8 cellular contexts compared by ENCODE assay signal in the genomic region with DNA sequence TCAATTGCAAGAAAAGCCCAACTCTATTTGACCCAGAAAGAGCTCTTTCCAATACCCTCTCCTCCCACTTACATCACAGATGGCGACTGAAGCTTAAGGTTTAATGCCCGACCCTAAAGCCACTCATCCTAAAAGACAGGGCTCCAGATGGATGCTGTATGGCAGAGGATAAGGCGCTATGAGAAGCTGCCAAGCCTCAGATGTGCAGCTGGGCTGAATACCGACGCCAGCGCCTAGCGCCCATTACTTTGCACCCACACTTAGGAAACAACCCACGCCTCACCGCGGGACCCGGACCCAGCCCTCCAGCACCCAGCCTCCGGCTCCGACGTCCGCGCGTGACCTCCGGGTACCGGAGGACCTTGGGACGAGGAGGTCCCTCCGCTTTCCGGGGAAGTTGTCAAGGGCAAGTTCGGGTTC. TPM values are rescaled to one million over a fixed set of nuclear protein-coding genes. Genes with fewer than 3 reads are reported as not detected.
A peak's percentile ranks its signal among the peaks of the same experiment; 100 is the strongest.
DNase-seq lines count a peak whose midpoint lies in the region; ATAC-seq and TF ChIP-seq lines count a peak whose summit lies in the region.

No MANE protein-coding gene starts in this region.

- no peak for TF ChIP-seq RAD21 in SK-N-SH (IDR thresholded peaks at IDR 0.05; ENCODE audit: low read length)

- peak overlapping the region; percentile 95 to 98 for H3K4me3 ChIP-seq in SK-N-SH (ENCODE audit: low read depth in 2 of 2, low read length in 1 of 2)
- peak overlapping the region; percentile 77 for H3K4me3 ChIP-seq in ovary

- peaks cover 49% of the 10 kb centered on the region for H3K4me1 Mint-ChIP-seq in activated T-cell treated with anti-CD3 and anti-CD28 coated beads, Interleukin-2, amount 50 U/mL, for 4 hours (ENCODE audit: low read depth)

- no peak for DNase-seq in activated T-cell treated with anti-CD3 and anti-CD28 coated beads, Interleukin-2, amount 50 U/mL, for 4 hours
- DNase-seq in activated T-cell treated with anti-CD3 and anti-CD28 coated beads, Interleukin-2, amount 50 U/mL, for 1 hour, result no peak
- DNase-seq in SK-N-SH (no peak), fibroblast of peridontal ligament (ENCODE audit: extremely low read depth) (peak; percentile 60), ovary (no peak), COLO829 (ENCODE audit: low spot score) (no peak), EL (no peak)

- intact Hi-C loops in ovary (cut with DNase I), result loop anchor here in 1 of 4 donors (5.0 kb wide), 1 partner anchor 39 kb away; no protein-coding TSS in a partner anchor

- peak overlapping the region; percentile 88 for H3K9ac ChIP-seq in SK-N-SH

- H3K9me2 ChIP-seq in SK-N-SH, result no peaks in the 10 kb centered on the region

- H3K4me1 ChIP-seq in SK-N-SH (ENCODE audit: control insufficient read depth in 1 of 2, insufficient read depth in 2 of 2, low read depth in 1 of 2, low read length in 1 of 2), result peaks cover 6 to 13% of the 10 kb centered on the region in 2 experiments; a peak in 3 of 4 replicates
- peaks cover 6% of the 10 kb centered on the region for H3K4me1 ChIP-seq in ovary (ENCODE audit: insufficient read depth)

- H3K4me3 Mint-ChIP-seq in activated T-cell treated with anti-CD3 and anti-CD28 coated beads, Interleukin-2, amount 50 U/mL, for 4 hours, result peak overlapping the region; percentile 95

- H3K27me3 ChIP-seq in SK-N-SH (ENCODE audit: insufficient read depth) (no peaks in the 10 kb centered on the region), ovary (no peaks in the 10 kb centered on the region)

- H3K4me2 ChIP-seq in SK-N-SH, result peak overlapping the region; percentile 89

- peaks cover 58% of the 10 kb centered on the region for H3K79me2 ChIP-seq in SK-N-SH (ENCODE audit: insufficient read depth)

- TF ChIP-seq POLR2A in ovary (IDR thresholded peaks at IDR 0.05), result no peak

- peaks cover 5% of the 10 kb centered on the region for H3K36me3 Mint-ChIP-seq in activated T-cell treated with anti-CD3 and anti-CD28 coated beads, Interleukin-2, amount 50 U/mL, for 4 hours (ENCODE audit: insufficient read depth)

- H3K9me3 ChIP-seq in SK-N-SH (no peaks in the 10 kb centered on the region), ovary (no peaks in the 10 kb centered on the region)

- no peaks in the 10 kb centered on the region for H3K27me3 Mint-ChIP-seq in activated T-cell treated with anti-CD3 and anti-CD28 coated beads, Interleukin-2, amount 50 U/mL, for 4 hours (ENCODE audit: low read depth)

- TF ChIP-seq CTCF in SK-N-SH (IDR thresholded peaks at IDR 0.05) (no peak), ovary (IDR thresholded peaks at IDR 0.05) (no peak)

- H3K36me3 ChIP-seq in SK-N-SH (replicated peaks in 1 of 2; ENCODE audit: control insufficient read depth in 1 of 2, insufficient read depth in 2 of 2, low read length in 1 of 2) (peaks cover 4 to 8% of the 10 kb centered on the region in 2 experiments), ovary (no peaks in the 10 kb centered on the region)

- H3K27ac ChIP-seq in SK-N-SH (ENCODE audit: low read depth in 2 of 2, low read length in 1 of 2), result peak overlapping the region; percentile 86 to 93
- peak overlapping the region; percentile 64 to 90 for H3K27ac ChIP-seq in ovary

- peak overlapping the region; percentile 77 for H2AFZ ChIP-seq in SK-N-SH (ENCODE audit: low read depth)

- peaks cover 4% of the 10 kb centered on the region for H3F3A ChIP-seq in SK-N-SH (replicated peaks; ENCODE audit: insufficient read depth)

- no peak for TF ChIP-seq EP300 in SK-N-SH (IDR thresholded peaks at IDR 0.05; ENCODE audit: borderline replicate concordance in 1 of 2, low read depth in 1 of 2, low read length in 1 of 2)
- TF ChIP-seq EP300 in ovary (IDR thresholded peaks at IDR 0.05), result no peak

- POLR2A ChIA-PET in SK-N-SH (lab: Yijun Ruan, JAX), result interaction anchor here (0.8 to 1.5 kb wide), 4 partner anchors 11 to 586 kb away, joined by 3 to 5 read pairs (median 4); a partner anchor contains a TSS

- 6% methylated on average over 3 of the region's 23 CpGs for WGBS in SK-N-SH (ENCODE audit: low lambda C conversion rate)
- WGBS in ovary, 3 donors, result 0 to 1% (median 1%) methylated on average over 20 to 23 of the region's 23 CpGs

- ATAC-seq in activated T-cell treated with anti-CD3 and anti-CD28 coated beads, Interleukin-2, amount 50 U/mL, for 4 hours, result peak; percentile 12 to 13
- ATAC-seq in HG03196 (IDR thresholded peaks at IDR 0.05; ENCODE audit: unreplicated experiment), result peak; percentile 26

- H4K20me1 ChIP-seq in SK-N-SH (ENCODE audit: insufficient read depth), result no peaks in the 10 kb centered on the region

- no peaks in the 10 kb centered on the region for H3K9me3 Mint-ChIP-seq in activated T-cell treated with anti-CD3 and anti-CD28 coated beads, Interleukin-2, amount 50 U/mL, for 4 hours

- CTCF ChIA-PET in SK-N-SH (lab: Yijun Ruan, JAX), result interaction anchor here (0.7 to 3.7 kb wide), 4 partner anchors 10 to 219 kb away, joined by 3 to 16 read pairs (median 4); no protein-coding TSS in a partner anchor

TF ChIP-seq in SK-N-SH, 30 proteins besides CTCF, POLR2A, EP300 and RAD21 (continues in another document):
- TF ChIP-seq JUND (IDR thresholded peaks at IDR 0.05), result no peak
- TF ChIP-seq MXI1 (IDR thresholded peaks at IDR 0.05; ENCODE audit: low read depth, low read length), result no peak
- no peak for TF ChIP-seq FOXM1 (IDR thresholded peaks at IDR 0.05; ENCODE audit: low read depth)
- TF ChIP-seq EZH2phosphoT487 (IDR thresholded peaks at IDR 0.05; ENCODE audit: borderline replicate concordance, low read depth), result no peak
- TF ChIP-seq GABPA (IDR thresholded peaks at IDR 0.05; ENCODE audit: low read depth), result no peak
- no peak for TF ChIP-seq FOXJ3 (CRISPR knock-in tag; IDR thresholded peaks at IDR 0.05)
- TF ChIP-seq, protein P1, sequence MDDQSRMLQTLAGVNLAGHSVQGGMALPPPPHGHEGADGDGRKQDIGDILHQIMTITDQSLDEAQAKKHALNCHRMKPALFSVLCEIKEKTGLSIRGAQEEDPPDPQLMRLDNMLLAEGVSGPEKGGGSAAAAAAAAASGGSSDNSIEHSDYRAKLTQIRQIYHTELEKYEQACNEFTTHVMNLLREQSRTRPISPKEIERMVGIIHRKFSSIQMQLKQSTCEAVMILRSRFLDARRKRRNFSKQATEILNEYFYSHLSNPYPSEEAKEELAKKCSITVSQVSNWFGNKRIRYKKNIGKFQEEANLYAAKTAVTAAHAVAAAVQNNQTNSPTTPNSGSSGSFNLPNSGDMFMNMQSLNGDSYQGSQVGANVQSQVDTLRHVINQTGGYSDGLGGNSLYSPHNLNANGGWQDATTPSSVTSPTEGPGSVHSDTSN (IDR thresholded peaks at IDR 0.05), result no peak
- no peak for TF ChIP-seq NFIC (IDR thresholded peaks at IDR 0.05; ENCODE audit: borderline replicate concordance)
- no peak for TF ChIP-seq FOSL2 (IDR thresholded peaks at IDR 0.05; ENCODE audit: borderline replicate concordance, low read depth)
- TF ChIP-seq SIN3A (IDR thresholded peaks at IDR 0.05; ENCODE audit: borderline replicate concordance, low read depth, low read length), result no peak
- no peak for TF ChIP-seq ELF1 (IDR thresholded peaks at IDR 0.05)
- no peak for TF ChIP-seq POLR2AphosphoS5 (IDR thresholded peaks at IDR 0.05; ENCODE audit: low read depth, low read length)
- TF ChIP-seq GATA2 (CRISPR knock-in tag; IDR thresholded peaks at IDR 0.05), result no peak
- TF ChIP-seq CHD2 (IDR thresholded peaks at IDR 0.05; ENCODE audit: low read length, partially characterized antibody), result no peak
- TF ChIP-seq, protein P2, sequence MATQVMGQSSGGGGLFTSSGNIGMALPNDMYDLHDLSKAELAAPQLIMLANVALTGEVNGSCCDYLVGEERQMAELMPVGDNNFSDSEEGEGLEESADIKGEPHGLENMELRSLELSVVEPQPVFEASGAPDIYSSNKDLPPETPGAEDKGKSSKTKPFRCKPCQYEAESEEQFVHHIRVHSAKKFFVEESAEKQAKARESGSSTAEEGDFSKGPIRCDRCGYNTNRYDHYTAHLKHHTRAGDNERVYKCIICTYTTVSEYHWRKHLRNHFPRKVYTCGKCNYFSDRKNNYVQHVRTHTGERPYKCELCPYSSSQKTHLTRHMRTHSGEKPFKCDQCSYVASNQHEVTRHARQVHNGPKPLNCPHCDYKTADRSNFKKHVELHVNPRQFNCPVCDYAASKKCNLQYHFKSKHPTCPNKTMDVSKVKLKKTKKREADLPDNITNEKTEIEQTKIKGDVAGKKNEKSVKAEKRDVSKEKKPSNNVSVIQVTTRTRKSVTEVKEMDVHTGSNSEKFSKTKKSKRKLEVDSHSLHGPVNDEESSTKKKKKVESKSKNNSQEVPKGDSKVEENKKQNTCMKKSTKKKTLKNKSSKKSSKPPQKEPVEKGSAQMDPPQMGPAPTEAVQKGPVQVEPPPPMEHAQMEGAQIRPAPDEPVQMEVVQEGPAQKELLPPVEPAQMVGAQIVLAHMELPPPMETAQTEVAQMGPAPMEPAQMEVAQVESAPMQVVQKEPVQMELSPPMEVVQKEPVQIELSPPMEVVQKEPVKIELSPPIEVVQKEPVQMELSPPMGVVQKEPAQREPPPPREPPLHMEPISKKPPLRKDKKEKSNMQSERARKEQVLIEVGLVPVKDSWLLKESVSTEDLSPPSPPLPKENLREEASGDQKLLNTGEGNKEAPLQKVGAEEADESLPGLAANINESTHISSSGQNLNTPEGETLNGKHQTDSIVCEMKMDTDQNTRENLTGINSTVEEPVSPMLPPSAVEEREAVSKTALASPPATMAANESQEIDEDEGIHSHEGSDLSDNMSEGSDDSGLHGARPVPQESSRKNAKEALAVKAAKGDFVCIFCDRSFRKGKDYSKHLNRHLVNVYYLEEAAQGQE (IDR thresholded peaks at IDR 0.05; ENCODE audit: low read depth, low read length), result no peak
- TF ChIP-seq RCOR1 (IDR thresholded peaks at IDR 0.05; ENCODE audit: low read length), result no peak
- no peak for TF ChIP-seq MEF2A (IDR thresholded peaks at IDR 0.05; ENCODE audit: borderline replicate concordance, low read depth)
- no peak for TF ChIP-seq TCF12 (IDR thresholded peaks at IDR 0.05)
- no peak for TF ChIP-seq YY1 (IDR thresholded peaks at IDR 0.05; ENCODE audit: low read depth)

RNA-seq across cellular contexts. Expression of a gene that starts 0.3 kb away (rescaled TPM):
- 10 to 100 TPM; 18.1 to 18.4 (median 18.4) TPM for total RNA-seq in activated T-cell treated with anti-CD3 and anti-CD28 coated beads, Interleukin-2, amount 50 U/mL, for 4 hours
- 10.4 and 14.6 TPM in 2 replicates for polyA plus RNA-seq in SK-N-SH (2012; rRNA removed)
- 15.7 and 16.1 TPM in 2 replicates for polyA plus RNA-seq in SK-N-SH (2012; cell fraction: cytosol; rRNA removed)
- 7.5 and 14.7 TPM in 2 replicates for polyA plus RNA-seq in SK-N-SH (2012; cell fraction: nucleus; rRNA removed)
- total RNA-seq in ovary, result 10 to 100 TPM; 14.3 to 33.7 (median 20.2) TPM
- polyA plus RNA-seq in ovary, result 10 to 100 TPM in 1 of 2 donors, 1 to 10 TPM in 1; 8.3 to 25.7 TPM

RNA-seq across cellular contexts. Expression of a gene that starts 0.6 kb away (rescaled TPM):
- 10 to 100 TPM; 10.8 to 15.9 (median 11.9) TPM for total RNA-seq in activated T-cell treated with anti-CD3 and anti-CD28 coated beads, Interleukin-2, amount 50 U/mL, for 4 hours
- polyA plus RNA-seq in SK-N-SH (2012; rRNA removed) (27.0 and 33.6 TPM in 2 replicates), ovary (10 to 100 TPM; 11.7 to 33.3 TPM)
- polyA plus RNA-seq in SK-N-SH (2012; cell fraction: cytosol; rRNA removed), result 36.9 and 37.8 TPM in 2 replicates
- polyA plus RNA-seq in SK-N-SH (2012; cell fraction: nucleus; rRNA removed), result 22.3 and 42.9 TPM in 2 replicates
- 10 to 100 TPM; 13.7 to 20.4 (median 16.5) TPM for total RNA-seq in ovary
